Comparison of ENCODE assay signal across 10 cellular contexts in genomic region chr6:144321839-144322591, GRCh38. TPM values are rescaled to one million over a fixed set of nuclear protein-coding genes. Genes with fewer than 3 reads are reported as not detected.
DNase-seq lines count a peak whose midpoint lies in the region; TF ChIP-seq lines count a peak whose summit lies in the region.
"Had no signal": no experiment of that assay in that cellular context is flagged by ENCODE, and none has a peak within 500 bp of the region (broad histone marks: within the 10 kb centered on the region; RNA-seq: fewer than 3 reads in every experiment).

No MANE protein-coding gene starts in this region.

- H3F3A ChIP-seq in PC-9 (ENCODE audit: insufficient read depth, low read depth), result peaks cover 6% of the 10 kb centered on the region; the same call in 1 of the 2 replicates

- TF ChIP-seq CTCF in PC-9 (conservative IDR thresholded peaks at IDR 0.05) (no peak), fibroblast of villous mesenchyme (IDR thresholded peaks at IDR 0.05; ENCODE audit: insufficient read depth, low read depth, low read length) (no peak)

- peaks cover 18% of the 10 kb centered on the region for H3K4me1 ChIP-seq in PC-9 (replicated peaks; ENCODE audit: insufficient read depth)

- H3K4me2 ChIP-seq in PC-9, result peak overlapping the region; percentile 3

- POLR2A ChIA-PET in PC-9 (lab: Charles Lee; ENCODE audit: unreplicated experiment), result no interaction called here

- intact Hi-C loops in PC-9 (cut with micrococcal nuclease; ENCODE audit: unreplicated experiment), result no loop called here

- H3K36me3 ChIP-seq in PC-9 (ENCODE audit: low read depth), result no peaks in the 10 kb centered on the region

- H3K79me2 ChIP-seq in PC-9 (ENCODE audit: low read depth), result peaks cover 9% of the 10 kb centered on the region

- H3K4me3 ChIP-seq in PC-9 (no peak overlapping the region), fibroblast of villous mesenchyme (ENCODE audit: low read depth, low read length) (no peak overlapping the region)

- no peak overlapping the region for H2AFZ ChIP-seq in PC-9

- H3K9me3 ChIP-seq in PC-9 (ENCODE audit: insufficient read depth, low read depth), result no peaks in the 10 kb centered on the region

- no peaks in the 10 kb centered on the region for H3K9me2 ChIP-seq in PC-9 (ENCODE audit: insufficient read depth)

- H3K27ac ChIP-seq in PC-9, result peak overlapping the region; percentile 1; the same call in 1 of the 2 replicates
- H3K27ac ChIP-seq: RWPE1 had no signal

- BruUV-seq in PC-9 (replicated peaks; lab: Mats Ljungman, UMichigan), result no TSS peak

- CTCF ChIA-PET in PC-9 (lab: Charles Lee), result no interaction called here

- no peaks in the 10 kb centered on the region for H4K20me1 ChIP-seq in PC-9 (ENCODE audit: insufficient read depth)

- DNase-seq in GM03348 (ENCODE audit: low spot score), result peak; percentile 64
- DNase-seq in PC-9, result peak in 1 of 2 experiments; percentile 74
- peak; percentile 65 for DNase-seq in fibroblast of villous mesenchyme (ENCODE audit: low read depth)
- DNase-seq in stromal cell of bone marrow (ENCODE audit: low read depth), result peak; percentile 61
- no peak for DNase-seq in SIG-M5 (lab: John Stamatoyannopoulos, UW)
- DNase-seq in stimulated activated CD4-positive, alpha-beta T cell treated with anti-CD3 and anti-CD28 coated beads, Interleukin-1b, Interleukin-23, amount 100 ng/mL, for 48 hours, result no peak
- no peak for DNase-seq in activated T-cell treated with anti-CD3 and anti-CD28 coated beads, Interleukin-2, amount 50 U/mL, for 1 hour
- DNase-seq: activated T-cell treated with anti-CD3 and anti-CD28 coated beads, Interleukin-2, amount 50 U/mL, for 4 hours; islet precursor cell had no signal

- H3K27me3 ChIP-seq in PC-9 (ENCODE audit: insufficient read depth, low read depth), result no peaks in the 10 kb centered on the region

RNA-seq across cellular contexts. Expression of gene UTRN, which starts 36.9 kb away (rescaled TPM):
- total RNA-seq in PC-9 (2021) (108 and 125 TPM in 2 replicates), fibroblast of villous mesenchyme (115 and 132 TPM in 2 replicates)

Comparison
In these comparisons a context has a peak if more than half of its experiments do, and no peak if none do; other contexts are left out.
1. DNase-seq: peak in GM03348 (single experiment), fibroblast of villous mesenchyme (single experiment) and stromal cell of bone marrow (single experiment); none in SIG-M5 (single experiment), stimulated activated CD4-positive, alpha-beta T cell treated with anti-CD3 and anti-CD28 coated beads, Interleukin-1b, Interleukin-23, amount 100 ng/mL, for 48 hours (single experiment) and activated T-cell treated with anti-CD3 and anti-CD28 coated beads, Interleukin-2, amount 50 U/mL, for 1 hour (single experiment).